In genomic region chr10:43574035-43574892, GRCh38 we compare ENCODE assay signal across 8 cellular contexts. TPM values are rescaled to one million over a fixed set of nuclear protein-coding genes. Genes with fewer than 3 reads are reported as not detected.
DNase-seq lines count a peak whose midpoint lies in the region; ATAC-seq and TF ChIP-seq lines count a peak whose summit lies in the region.

Gene ZNF239 (minus strand): TSS chr10:43574616. CDS start chr10:43558079, 16,537 bp downstream.

- TF ChIP-seq POLR2A in NB4 (IDR thresholded peaks at IDR 0.05; ENCODE audit: extremely low read depth, insufficient read length), result no peak

- peak; percentile 95 for ATAC-seq in activated B cell treated with CpG ODN at 0.5 μM for 24 hours (ENCODE audit: low read depth)

- H3K4me1 ChIP-seq in GM23248 (ENCODE audit: insufficient read depth) (peaks cover 4% of the 10 kb centered on the region; the same call in 1 of the 2 replicates), smooth muscle cell (ENCODE audit: low read depth) (peaks cover 7% of the 10 kb centered on the region)

- H3K27me3 ChIP-seq in GM23248 (replicated peaks; ENCODE audit: insufficient read depth), result no peaks in the 10 kb centered on the region
- no peaks in the 10 kb centered on the region for H3K27me3 ChIP-seq in smooth muscle cell (ENCODE audit: low read depth)

- no peaks in the 10 kb centered on the region for H3K9me2 ChIP-seq in GM23248 (ENCODE audit: insufficient read depth)

- H4K20me1 ChIP-seq in GM23248 (ENCODE audit: insufficient read depth) (no peaks in the 10 kb centered on the region), smooth muscle cell (ENCODE audit: low read depth) (no peaks in the 10 kb centered on the region)

- no peak for TF ChIP-seq CTCF in NB4 (IDR thresholded peaks at IDR 0.05; ENCODE audit: low read depth, low read length)
- no peak for TF ChIP-seq CTCF in activated B cell treated with CpG ODN at 0.5 μM for 24 hours (IDR thresholded peaks at IDR 0.05)
- TF ChIP-seq CTCF in cardiac fibroblast (IDR thresholded peaks at IDR 0.05; ENCODE audit: low read depth, low read length), result no peak
- no peak for TF ChIP-seq CTCF in smooth muscle cell (IDR thresholded peaks at IDR 0.05; ENCODE audit: borderline replicate concordance, insufficient read depth, poor library complexity, severe bottlenecking)

- H3K27ac Mint-ChIP-seq in activated B cell treated with CpG ODN at 0.5 μM for 24 hours, result peak within 1 kb of the TSS; percentile 83

- peaks cover 48% of the 10 kb centered on the region for H3K4me1 Mint-ChIP-seq in activated B cell treated with CpG ODN at 0.5 μM for 24 hours

- intact Hi-C loops in activated B cell treated with CpG ODN at 0.5 μM for 24 hours (cut with micrococcal nuclease), result loop anchor here (1.0 to 5.0 kb wide), 9 partner anchors 21 to 1207 kb away; partner anchors contain the start of genes BMS1, CSGALNACT2, HNRNPF and ZNF32

- WGBS in GM23248 (ENCODE audit: low coverage in 1 of 2, low lambda C conversion rate in 2 of 2, missing lambda C conversion rate in 2 of 2), 2 experiments, result 1 to 2% methylated on average over 58 to 71 of the region's 75 CpGs
- WGBS in smooth muscle cell (ENCODE audit: low lambda C conversion rate), result 2% methylated on average over 70 of the region's 75 CpGs

- H3K4me3 Mint-ChIP-seq in activated B cell treated with CpG ODN at 0.5 μM for 24 hours, result peak within 1 kb of the TSS; percentile 89

- no peaks in the 10 kb centered on the region for H3F3A ChIP-seq in GM23248 (ENCODE audit: insufficient read depth)
- peaks cover 7% of the 10 kb centered on the region for H3F3A ChIP-seq in smooth muscle cell (ENCODE audit: low read depth)

- peaks cover 5% of the 10 kb centered on the region for H3K9me3 Mint-ChIP-seq in activated B cell treated with CpG ODN at 0.5 μM for 24 hours

- H3K36me3 ChIP-seq in GM23248 (ENCODE audit: low read depth) (no peaks in the 10 kb centered on the region), smooth muscle cell (ENCODE audit: low read depth) (no peaks in the 10 kb centered on the region)

- in situ Hi-C loops in GM23248 (cut with MboI), result no loop called here

- CTCF ChIA-PET in activated B cell treated with CpG ODN at 0.5 μM for 24 hours (lab: Charles Lee), result no interaction called here

- peak within 1 kb of the TSS; percentile 82 for H3K4me2 ChIP-seq in GM23248 (ENCODE audit: unreplicated experiment)
- peak within 1 kb of the TSS; percentile 96 for H3K4me2 ChIP-seq in smooth muscle cell

- H3K36me3 Mint-ChIP-seq in activated B cell treated with CpG ODN at 0.5 μM for 24 hours (ENCODE audit: low read depth), result peaks cover 4% of the 10 kb centered on the region

- H3K9ac ChIP-seq in GM23248 (peak within 1 kb of the TSS; percentile 76), smooth muscle cell (ENCODE audit: low read depth) (peak within 1 kb of the TSS; percentile 4)

- no peaks in the 10 kb centered on the region for H3K9me3 ChIP-seq in GM23248 (ENCODE audit: low read depth)
- no peaks in the 10 kb centered on the region for H3K9me3 ChIP-seq in smooth muscle cell (replicated peaks; ENCODE audit: low read depth)

- DNase-seq in Daoy (ENCODE audit: low read depth) (peak; percentile 90), GM23248 (peak; percentile 93), NB4 (ENCODE audit: low read depth) (peak; percentile 80), activated B cell treated with CpG ODN at 0.5 μM for 24 hours (peak; percentile 74), cardiac fibroblast (ENCODE audit: low read depth in 2 of 2) (peak; percentile 90 to 94), inferior parietal cortex (ENCODE audit: extremely low spot score) (peak; percentile 91), smooth muscle cell (lab: John Stamatoyannopoulos, UW; ENCODE audit: unreplicated experiment) (peak; percentile 38), NCI-H128 (lab: John Stamatoyannopoulos, UW; ENCODE audit: unreplicated experiment) (no peak)

- H3K4me3 ChIP-seq in GM23248 (peak within 1 kb of the TSS; percentile 71), NB4 (ENCODE audit: low read depth, low read length) (peak within 1 kb of the TSS; percentile 43), cardiac fibroblast (replicated peaks in 1 of 2; ENCODE audit: low read depth in 2 of 2, low read length in 2 of 2) (peak within 1 kb of the TSS; percentile 53 to 61), smooth muscle cell (peak within 1 kb of the TSS; percentile 75)

- POLR2A ChIA-PET in activated B cell treated with CpG ODN at 0.5 μM for 24 hours (lab: Charles Lee), result interaction anchor here (0.6 to 3.9 kb wide), 6 partner anchors 21 to 167 kb away, joined by 4 to 19 read pairs (median 6); partner anchors contain the start of genes ZNF32 and ZNF485

- no peaks in the 10 kb centered on the region for H3K27me3 Mint-ChIP-seq in activated B cell treated with CpG ODN at 0.5 μM for 24 hours

- peak within 1 kb of the TSS; percentile 55 for H3K27ac ChIP-seq in GM23248
- H3K27ac ChIP-seq in smooth muscle cell (ENCODE audit: low read depth), result no peak within 1 kb of the TSS

- H2AFZ ChIP-seq in GM23248 (peak within 1 kb of the TSS; percentile 96), smooth muscle cell (ENCODE audit: low read depth) (peak within 1 kb of the TSS; percentile 94)

- H3K79me2 ChIP-seq in GM23248 (ENCODE audit: insufficient read depth) (no peaks in the 10 kb centered on the region), smooth muscle cell (ENCODE audit: low read depth) (no peaks in the 10 kb centered on the region)

RNA-seq across cellular contexts. Expression of gene ZNF239, which starts in this region (rescaled TPM):
- 5.5 and 7.6 TPM in 2 replicates for total RNA-seq in Daoy (2014; rRNA removed; shearing (Covaris generic))
- total RNA-seq in GM23248 (2014; rRNA removed; shearing (Covaris generic)), result 6.2 and 6.3 TPM in 2 replicates
- polyA plus RNA-seq in GM23248 (2016; fragmentation: Nextera tagmentation; extraction: Ambion mirVana) (5.7 and 6.8 TPM in 2 replicates), smooth muscle cell (1.9 and 2.6 TPM in 2 replicates)
- total RNA-seq in activated B cell treated with CpG ODN at 0.5 μM for 24 hours (5.7 and 9.4 TPM in 2 replicates), smooth muscle cell (4.5 and 5.4 TPM in 2 replicates)
